18 cellular contexts compared by ENCODE assay signal in the genomic region with DNA sequence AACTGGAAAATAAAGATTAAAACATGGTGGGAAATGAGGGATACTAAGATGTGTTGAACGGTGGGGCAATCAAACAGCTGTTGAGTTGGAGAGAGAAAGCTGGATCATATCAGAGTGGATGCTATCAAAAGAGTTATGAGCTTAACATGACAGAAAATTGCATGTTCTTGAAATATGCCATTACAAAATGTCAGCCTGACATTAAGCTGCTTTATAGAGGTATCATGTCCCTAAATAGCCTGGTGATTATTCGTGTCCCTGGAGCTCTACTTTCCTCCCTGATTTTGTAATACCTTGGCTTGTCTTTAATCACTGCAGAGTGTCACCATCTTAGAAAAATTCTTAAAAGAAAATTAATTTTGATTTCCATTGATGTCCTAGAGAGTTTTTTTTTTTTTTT.
"Had no signal": no experiment of that assay in that cellular context is flagged by ENCODE, and none has a peak within 500 bp of the region (broad histone marks: within the 10 kb centered on the region; RNA-seq: fewer than 3 reads in every experiment).

No MANE protein-coding gene starts in this region.

- H3K4me1 ChIP-seq: lower lobe of right lung, neural progenitor cell, right lobe of liver, stomach, transverse colon had no signal

- H3K4me2 ChIP-seq: neural progenitor cell had no signal

- H3K9ac ChIP-seq: neural progenitor cell had no signal

- H3K27ac ChIP-seq: coronary artery, lower lobe of right lung, neural progenitor cell, ovary, right lobe of liver, stomach, thoracic aorta, transverse colon had no signal

- H3K4me3 ChIP-seq: coronary artery, lower lobe of right lung, neural progenitor cell, ovary, right lobe of liver, stomach, thoracic aorta, transverse colon had no signal

- H3K27me3 ChIP-seq: heart right ventricle, neural progenitor cell, ovary, right lobe of liver, stomach, transverse colon had no signal

- ATAC-seq: left lobe of liver, lower lobe of right lung, natural killer cell, right lobe of liver had no signal

- DNase-seq: effector CD4-positive, alpha-beta T cell; endodermal cell; heart right ventricle; hypothalamus; kidney glomerular epithelial cell; lower lobe of right lung; natural killer cell; nucleus accumbens; ovary; right lobe of liver; stimulated activated naive CD4-positive, alpha-beta T cell; stomach; substantia nigra; transverse colon had no signal

- H2AFZ ChIP-seq: neural progenitor cell had no signal

- H3K36me3 ChIP-seq: heart right ventricle, lower lobe of right lung, neural progenitor cell, ovary, right lobe of liver, stomach, thoracic aorta, transverse colon had no signal

- H3K9me3 ChIP-seq: lower lobe of right lung, ovary, right lobe of liver, stomach, thoracic aorta, transverse colon had no signal
